In genomic region chr6:15747354-15747883, GRCh38 we compare ENCODE assay signal across 21 cellular contexts.
"Had no signal": no experiment of that assay in that cellular context is flagged by ENCODE, and none has a peak within 500 bp of the region (broad histone marks: within the 10 kb centered on the region; RNA-seq: fewer than 3 reads in every experiment).

No MANE protein-coding gene starts in this region.

- H3K36me3 ChIP-seq: SJCRH30 had no signal

- H3K4me1 ChIP-seq: SJCRH30 had no signal

- DNase-seq: Kasumi-1, MM.1S, NCI-H1092 treated with DMSO at 0.1 percent for 48 hours, NCI-H1436, NCI-H187, NCI-H2029, NCI-H2081 treated with DMSO at 0.1 percent for 48 hours, NCI-H2171, NCI-H226, NCI-H446, NCI-H510A, NCI-H524 treated with DMSO at 0.1 percent for 48 hours, NCI-H69, NCI-H774, RPMI8226, SHP77, SJCRH30 had no signal

- H3K4me2 ChIP-seq: KMS-11 had no signal

- H3K27ac ChIP-seq: KMS-11, SJCRH30 had no signal

- H3K27me3 ChIP-seq: SJCRH30 had no signal

- H3K9ac ChIP-seq: KMS-11 had no signal

- H3K4me3 ChIP-seq: K562, SJCRH30 had no signal

- H3K9me3 ChIP-seq: SJCRH30 had no signal

- FAIRE-seq: K562, RCC 7860 had no signal

- ATAC-seq: K562, SK-N-SH treated with all-trans-retinoic acid at 6 μM for 48 hours had no signal
